Comparison of ENCODE assay signal across 9 cellular contexts in the genomic region with DNA sequence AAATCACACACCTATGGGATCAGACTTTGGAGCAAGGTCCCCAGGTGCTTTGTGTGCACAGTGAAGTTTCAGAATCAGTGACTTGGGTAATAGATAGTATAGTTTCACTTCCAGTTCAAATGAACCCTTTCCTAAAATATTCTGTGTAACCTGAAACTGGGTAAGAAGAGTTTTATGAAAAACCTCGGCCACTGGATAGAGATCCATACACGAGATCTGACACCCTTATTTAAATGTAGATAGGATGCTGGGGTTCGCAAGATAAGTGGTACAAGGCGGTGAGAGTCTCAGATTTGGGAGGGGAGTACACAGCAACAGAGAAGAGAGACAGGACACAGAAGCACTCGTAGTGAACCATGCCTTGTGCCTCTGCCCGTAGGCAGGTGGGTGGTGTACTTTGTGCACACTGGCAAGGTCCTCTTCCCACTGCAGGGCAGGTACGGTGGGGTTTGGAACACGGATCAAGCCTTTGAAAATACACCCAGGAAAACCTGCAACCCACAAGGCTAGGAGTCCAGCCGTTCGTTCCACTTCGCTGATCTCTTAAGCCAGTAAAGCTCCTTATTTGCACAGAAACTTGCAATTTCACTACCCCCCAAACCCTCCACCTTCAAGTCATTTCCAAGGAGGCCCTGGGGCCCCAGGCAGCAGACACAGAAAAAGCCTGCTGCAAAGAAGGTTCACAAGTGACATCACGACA.
DNase-seq lines count a peak whose midpoint lies in the region; ATAC-seq and TF ChIP-seq lines count a peak whose summit lies in the region.
"Had no signal": no experiment of that assay in that cellular context is flagged by ENCODE, and none has a peak within 500 bp of the region (broad histone marks: within the 10 kb centered on the region; RNA-seq: fewer than 3 reads in every experiment).

No MANE protein-coding gene starts in this region.

- DNase-seq in GM13977 (ENCODE audit: low spot score) (peak; percentile 68), T-helper 17 cell (no peak), NCI-H1436 treated with DMSO at 0.1 percent for 48 hours (lab: John Stamatoyannopoulos, UW) (no peak), DMS153 (lab: John Stamatoyannopoulos, UW) (no peak), NCI-H2081 treated with DMSO at 0.1 percent for 48 hours (lab: John Stamatoyannopoulos, UW) (no peak), HEK293T (ENCODE audit: extremely low spot score) (no peak)
- DNase-seq: NK-92 treated with Interleukin-12 subunit alpha and Interleukin-12 subunit beta, amount 100 ng/mL, for 24 hours had no signal

- POLR2A ChIA-PET in HEK293T (lab: Yijun Ruan, JAX): no interaction called here

- no peaks in the 10 kb centered on the region for H3K9me3 ChIP-seq in T-helper 17 cell (ENCODE audit: control insufficient read depth, low read length, poor library complexity, severe bottlenecking)

- H3K4me3 Mint-ChIP-seq in T-helper 17 cell: peak overlapping the region; percentile 2

- peak; percentile 85 for ATAC-seq in GM19452 (IDR thresholded peaks at IDR 0.05; ENCODE audit: unreplicated experiment)
- ATAC-seq in HG03039 (IDR thresholded peaks at IDR 0.05; ENCODE audit: unreplicated experiment): peak; percentile 71
- ATAC-seq in T-helper 17 cell: no peak

- H3K36me3 Mint-ChIP-seq in T-helper 17 cell (ENCODE audit: low read depth): peaks cover 6% of the 10 kb centered on the region

- no peak overlapping the region for H3K27ac Mint-ChIP-seq in T-helper 17 cell

- in situ Hi-C loops in GM13977 (cut with MboI; ENCODE audit: low pct_unique_long_range_greater_than_20kb, low sequenced_read_pairs, unreplicated experiment): no loop called here

- CTCF ChIA-PET in HEK293T (lab: Yijun Ruan, JAX): no interaction called here

- no peak for TF ChIP-seq CTCF in GM13977 (IDR thresholded peaks at IDR 0.05; ENCODE audit: extremely low read depth, insufficient read depth, missing control alignments)

- peaks cover 9% of the 10 kb centered on the region for H3K27me3 Mint-ChIP-seq in T-helper 17 cell

- peaks cover 20% of the 10 kb centered on the region for H3K4me1 Mint-ChIP-seq in T-helper 17 cell

TF ChIP-seq in HEK293T, 16 proteins besides CTCF, POLR2A, EP300 and RAD21:
- TF ChIP-seq ZNF384 (IDR thresholded peaks at IDR 0.05) (no peak), HDGF (IDR thresholded peaks at IDR 0.05; ENCODE audit: borderline replicate concordance) (no peak), PKNOX1 (IDR thresholded peaks at IDR 0.05) (no peak), CTBP1 (IDR thresholded peaks at IDR 0.05; ENCODE audit: borderline replicate concordance) (no peak), SP1 (IDR thresholded peaks at IDR 0.05) (no peak), L3MBTL2 (conservative IDR thresholded peaks at IDR 0.05) (no peak), SUZ12 (IDR thresholded peaks at IDR 0.05) (no peak), FOXA1 (IDR thresholded peaks at IDR 0.05) (no peak), ELF4 (IDR thresholded peaks at IDR 0.05) (no peak), FOXK2 (IDR thresholded peaks at IDR 0.05) (no peak), ARNT (IDR thresholded peaks at IDR 0.05) (no peak), NFRKB (IDR thresholded peaks at IDR 0.05) (no peak), BHLHE40 (IDR thresholded peaks at IDR 0.05; ENCODE audit: borderline replicate concordance) (no peak), FOXM1 (IDR thresholded peaks at IDR 0.05; ENCODE audit: borderline replicate concordance) (no peak), TARDBP (IDR thresholded peaks at IDR 0.05) (no peak), LEF1 (IDR thresholded peaks at IDR 0.05; ENCODE audit: borderline replicate concordance) (no peak)
